14 cellular contexts compared by ENCODE assay signal in genomic region chrX:53184836-53185235, GRCh38. TPM values are rescaled to one million over a fixed set of nuclear protein-coding genes. Genes with fewer than 3 reads are reported as not detected.
DNase-seq lines count a peak whose midpoint lies in the region; TF ChIP-seq lines count a peak whose summit lies in the region.
"Had no signal": no experiment of that assay in that cellular context is flagged by ENCODE, and none has a peak within 500 bp of the region (broad histone marks: within the 10 kb centered on the region; RNA-seq: fewer than 3 reads in every experiment).

No MANE protein-coding gene starts in this region.

- POLR2A ChIA-PET in HEK293T (lab: Yijun Ruan, JAX) = no interaction called here

- CTCF ChIA-PET in HEK293T (lab: Yijun Ruan, JAX) = no interaction called here

- DNase-seq in GM04503 (ENCODE audit: low read depth) = peak; percentile 76
- DNase-seq in SW480 (ENCODE audit: low spot score) = peak; percentile 31
- DNase-seq in fibroblast of villous mesenchyme (ENCODE audit: low read depth) = peak; percentile 8
- DNase-seq in stromal cell of bone marrow (ENCODE audit: low read depth) = peak; percentile 20
- DNase-seq in ureter (ENCODE audit: low spot score) = no peak
- no peak for DNase-seq in HEK293T (ENCODE audit: extremely low spot score)
- DNase-seq in HK-2 (ENCODE audit: unreplicated experiment) = no peak
- DNase-seq: activated CD8-positive, alpha-beta T cell treated with anti-CD3 and anti-CD28 coated beads, Interleukin-2, amount 10 ng/mL, durations not matched to agents 7 days and 5 days; cortex of kidney; hypothalamus; NCI-H2107; NCI-H82; WERI-Rb-1 had no signal

- TF ChIP-seq CTCF in fibroblast of villous mesenchyme (IDR thresholded peaks at IDR 0.05; ENCODE audit: insufficient read depth, low read depth, low read length) = no peak

- no peak overlapping the region for H3K4me3 ChIP-seq in fibroblast of villous mesenchyme (ENCODE audit: low read depth, low read length)
- H3K4me3 ChIP-seq: HAP-1 had no signal

TF ChIP-seq in HEK293T, 16 proteins besides CTCF, POLR2A, EP300 and RAD21:
- TF ChIP-seq HDGF (IDR thresholded peaks at IDR 0.05; ENCODE audit: borderline replicate concordance) (no peak), ARNT (IDR thresholded peaks at IDR 0.05) (no peak), ELF4 (IDR thresholded peaks at IDR 0.05) (no peak), TARDBP (IDR thresholded peaks at IDR 0.05) (no peak), FOXA1 (IDR thresholded peaks at IDR 0.05) (no peak), SP1 (IDR thresholded peaks at IDR 0.05) (no peak), SUZ12 (IDR thresholded peaks at IDR 0.05) (no peak), FOXM1 (IDR thresholded peaks at IDR 0.05; ENCODE audit: borderline replicate concordance) (no peak), PKNOX1 (IDR thresholded peaks at IDR 0.05) (no peak), LEF1 (IDR thresholded peaks at IDR 0.05; ENCODE audit: borderline replicate concordance) (no peak), ZNF384 (IDR thresholded peaks at IDR 0.05) (no peak), L3MBTL2 (conservative IDR thresholded peaks at IDR 0.05) (no peak), BHLHE40 (IDR thresholded peaks at IDR 0.05; ENCODE audit: borderline replicate concordance) (no peak), CTBP1 (IDR thresholded peaks at IDR 0.05; ENCODE audit: borderline replicate concordance) (no peak), FOXK2 (IDR thresholded peaks at IDR 0.05) (no peak), NFRKB (IDR thresholded peaks at IDR 0.05) (no peak)

RNA-seq across cellular contexts. Expression of gene KDM5C, which starts 40.2 kb away (rescaled TPM):
- 149 and 157 TPM in 2 replicates for total RNA-seq in fibroblast of villous mesenchyme
- total RNA-seq in ureter = 163 TPM

Comparison
In these comparisons a context has a peak if more than half of its experiments do, and no peak if none do; other contexts are left out.
1. DNase-seq: peak in GM04503 (single experiment), SW480 (single experiment), fibroblast of villous mesenchyme (single experiment) and stromal cell of bone marrow (single experiment); none in ureter (single experiment), HEK293T (single experiment) and HK-2 (single experiment).